ENCODE assay signal across 13 cellular contexts in genomic region chr22:35311551-35311999, GRCh38. TPM values are rescaled to one million over a fixed set of nuclear protein-coding genes. Genes with fewer than 3 reads are reported as not detected.
DNase-seq lines count a peak whose midpoint lies in the region; TF ChIP-seq lines count a peak whose summit lies in the region.
"Had no signal": no experiment of that assay in that cellular context is flagged by ENCODE, and none has a peak within 500 bp of the region (broad histone marks: within the 10 kb centered on the region; RNA-seq: fewer than 3 reads in every experiment).

No MANE protein-coding gene starts in this region.

- no peak overlapping the region for H3K4me3 Mint-ChIP-seq in activated CD4-positive, alpha-beta T cell treated with anti-CD3 and anti-CD28 coated beads, Interleukin-2, amount 10 ng/mL, durations not matched to agents 7 days and 5 days

- H3K9ac ChIP-seq in OCI-LY1 (ENCODE audit: low read length): no peak overlapping the region; the same call in 1 of the 2 replicates

- H3K9me3 ChIP-seq in OCI-LY1 (ENCODE audit: low read length) (no peaks in the 10 kb centered on the region), esophagus (ENCODE audit: control insufficient read depth in 2 of 2, insufficient read depth in 1 of 2, low read depth in 1 of 2, low read length in 1 of 2) (no peaks in the 10 kb centered on the region)
- H3K9me3 ChIP-seq: sigmoid colon, upper lobe of left lung had no signal

- H3K36me3 ChIP-seq in OCI-LY1 (ENCODE audit: insufficient read depth, low read length) (no peaks in the 10 kb centered on the region), esophagus (ENCODE audit: control insufficient read depth in 2 of 2, insufficient read depth in 2 of 2, low read length in 1 of 2) (peaks cover 0 to 7% of the 10 kb centered on the region in 2 donors)
- H3K36me3 ChIP-seq: sigmoid colon had no signal

- no peaks in the 10 kb centered on the region for H3K27me3 Mint-ChIP-seq in activated CD4-positive, alpha-beta T cell treated with anti-CD3 and anti-CD28 coated beads, Interleukin-2, amount 10 ng/mL, durations not matched to agents 7 days and 5 days
- H3K27me3 Mint-ChIP-seq: brain had no signal

- POLR2A ChIA-PET in activated CD4-positive, alpha-beta T cell treated with anti-CD3 and anti-CD28 coated beads, Interleukin-2, amount 10 ng/mL, durations not matched to agents 7 days and 5 days (lab: Charles Lee): interaction anchor here (1.5 kb wide), 1 partner anchor 12 kb away, joined by 6 read pairs; the partner anchor contains the start of gene TOM1

- peaks cover 82% of the 10 kb centered on the region for H3K4me1 Mint-ChIP-seq in activated CD4-positive, alpha-beta T cell treated with anti-CD3 and anti-CD28 coated beads, Interleukin-2, amount 10 ng/mL, durations not matched to agents 7 days and 5 days

- no peak for DNase-seq in activated CD4-positive, alpha-beta T cell treated with anti-CD3 and anti-CD28 coated beads, Interleukin-2, amount 10 ng/mL, durations not matched to agents 7 days and 5 days
- no peak for DNase-seq in activated CD4-positive, alpha-beta T cell treated with anti-CD3 and anti-CD28 coated beads for 4 hours
- DNase-seq in activated gamma-delta T cell treated with Interleukin-2 at 50 U/mL for 16 hours: no peak
- DNase-seq in NCI-H345 treated with DMSO at 0.1 percent for 48 hours (lab: John Stamatoyannopoulos, UW; ENCODE audit: unreplicated experiment): no peak
- DNase-seq in stimulated activated naive CD4-positive, alpha-beta T cell (lab: John Stamatoyannopoulos, UW): no peak
- DNase-seq: DND-41, T-helper 9 cell, upper lobe of left lung had no signal

- no peaks in the 10 kb centered on the region for H3K79me2 ChIP-seq in OCI-LY1 (ENCODE audit: insufficient read depth, low read length)

- CTCF ChIA-PET in activated CD4-positive, alpha-beta T cell treated with anti-CD3 and anti-CD28 coated beads, Interleukin-2, amount 10 ng/mL, durations not matched to agents 7 days and 5 days (lab: Charles Lee): interaction anchor here (0.6 kb wide), 1 partner anchor 101 kb away, joined by 3 read pairs; no protein-coding TSS in a partner anchor

- H3K9me2 ChIP-seq in OCI-LY1 (ENCODE audit: low read depth, low read length): no peaks in the 10 kb centered on the region

- H3K4me1 ChIP-seq in OCI-LY1 (ENCODE audit: insufficient read depth, low read length, severe bottlenecking) (peaks cover 84% of the 10 kb centered on the region), esophagus (ENCODE audit: control insufficient read depth in 2 of 2, insufficient read depth in 2 of 2, low read length in 1 of 2) (peaks cover 17 to 39% of the 10 kb centered on the region in 2 donors)

- no peaks in the 10 kb centered on the region for H4K20me1 ChIP-seq in OCI-LY1 (ENCODE audit: insufficient read depth, low read length)

- WGBS in esophagus, 2 donors: 89 to 90% methylated on average over 8 of the region's 8 CpGs

- no peak overlapping the region for H3K4me3 ChIP-seq in OCI-LY1 (ENCODE audit: low read depth, low read length, poor library complexity, severe bottlenecking)
- no peak overlapping the region for H3K4me3 ChIP-seq in esophagus (ENCODE audit: low read depth in 1 of 2, low read length in 2 of 2)
- no peak overlapping the region for H3K4me3 ChIP-seq in skin epidermis
- H3K4me3 ChIP-seq: sigmoid colon, upper lobe of left lung had no signal

- peak overlapping the region; percentile 51 for H3K27ac Mint-ChIP-seq in activated CD4-positive, alpha-beta T cell treated with anti-CD3 and anti-CD28 coated beads, Interleukin-2, amount 10 ng/mL, durations not matched to agents 7 days and 5 days

- peak overlapping the region; percentile 28; the same call in 1 of the 2 replicates for H3K4me2 ChIP-seq in OCI-LY1 (ENCODE audit: low read length)

- no peak overlapping the region for H2AFZ ChIP-seq in OCI-LY1 (ENCODE audit: low read length)

- 0 out of 2 replicates have a peak, but pooled peaks cover 4% of the 10 kb centered on the region for H3F3A ChIP-seq in OCI-LY1 (ENCODE audit: insufficient read depth, low read length)

- no peaks in the 10 kb centered on the region for H3K27me3 ChIP-seq in OCI-LY1 (ENCODE audit: insufficient read depth, low read length)
- H3K27me3 ChIP-seq in esophagus (ENCODE audit: control insufficient read depth in 1 of 2, insufficient read depth in 2 of 2, low read length in 2 of 2): no peaks in the 10 kb centered on the region
- H3K27me3 ChIP-seq: sigmoid colon, upper lobe of left lung had no signal

- H3K27ac ChIP-seq in OCI-LY1 (ENCODE audit: low read depth, low read length, poor library complexity, severe bottlenecking): peak overlapping the region; percentile 96
- peak overlapping the region; percentile 76 to 98 for H3K27ac ChIP-seq in esophagus (ENCODE audit: low read depth in 2 of 2, low read length in 1 of 2)
- peak overlapping the region in 15 of 21 experiments; percentile 4 to 91 (median 44) for H3K27ac ChIP-seq in skin epidermis
- H3K27ac ChIP-seq: sigmoid colon, upper lobe of left lung had no signal

- no peaks in the 10 kb centered on the region for H3K36me3 Mint-ChIP-seq in activated CD4-positive, alpha-beta T cell treated with anti-CD3 and anti-CD28 coated beads, Interleukin-2, amount 10 ng/mL, durations not matched to agents 7 days and 5 days (ENCODE audit: low read depth)
- H3K36me3 Mint-ChIP-seq: brain had no signal

- no peaks in the 10 kb centered on the region for H3K9me3 Mint-ChIP-seq in activated CD4-positive, alpha-beta T cell treated with anti-CD3 and anti-CD28 coated beads, Interleukin-2, amount 10 ng/mL, durations not matched to agents 7 days and 5 days
- H3K9me3 Mint-ChIP-seq: brain had no signal

- TF ChIP-seq CTCF in OCI-LY1 (IDR thresholded peaks at IDR 0.05; ENCODE audit: low read length): no peak; the same call in 1 of the 2 replicates

RNA-seq across cellular contexts. Expression of gene TOM1, which starts 11.9 kb away (rescaled TPM):
- total RNA-seq in activated CD4-positive, alpha-beta T cell treated with anti-CD3 and anti-CD28 coated beads, Interleukin-2, amount 10 ng/mL, durations not matched to agents 7 days and 5 days: 10 to 100 TPM; 30.0 to 37.8 TPM
- polyA plus RNA-seq in esophagus: 10 to 100 TPM; 86.4 to 88.0 TPM

RNA-seq across cellular contexts. Expression of gene HMGXB4, which starts 54.3 kb away (rescaled TPM):
- 10 to 100 TPM; 32.2 to 35.5 TPM for total RNA-seq in activated CD4-positive, alpha-beta T cell treated with anti-CD3 and anti-CD28 coated beads, Interleukin-2, amount 10 ng/mL, durations not matched to agents 7 days and 5 days
- 1 to 10 TPM; 6.8 to 7.1 TPM for polyA plus RNA-seq in esophagus

Comparison
In these comparisons a context has a peak if more than half of its experiments do, and no peak if none do; other contexts are left out.
1. H3K27ac ChIP-seq: peak in every context shown above with its lines; median percentile 96 in OCI-LY1; 87 in esophagus; 44 in skin epidermis.